In genomic region chr2:79437416-79438281, GRCh38 we compare ENCODE assay signal across 15 cellular contexts.
A peak's percentile ranks its signal among the peaks of the same experiment; 100 is the strongest.
DNase-seq lines count a peak whose midpoint lies in the region; TF ChIP-seq lines count a peak whose summit lies in the region.
"Had no signal": no experiment of that assay in that cellular context is flagged by ENCODE, and none has a peak within 500 bp of the region (broad histone marks: within the 10 kb centered on the region; RNA-seq: fewer than 3 reads in every experiment).

No MANE protein-coding gene starts in this region.

- H3K4me1 Mint-ChIP-seq in endodermal cell: peaks cover 20% of the 10 kb centered on the region
- no peaks in the 10 kb centered on the region for H3K4me1 Mint-ChIP-seq in activated T-helper 1 cell treated with anti-CD3 and anti-CD28 coated beads, Interleukin-12 subunit alpha, Interleukin-12 subunit beta, Interleukin-2, Interleukin-4 antibody, amounts not matched to agents 30 ng/mL and 10 ng/mL and 1 ng/mL, durations not matched to agents 14 hours and 24 hours and 36 hours (ENCODE audit: low read depth)

- TF ChIP-seq CTCF in endodermal cell (conservative IDR thresholded peaks at IDR 0.05): no peak
- TF ChIP-seq CTCF in GM10266 (IDR thresholded peaks at IDR 0.05; ENCODE audit: control insufficient read depth, insufficient read depth, low read depth, missing control alignments): no peak

- no peak overlapping the region for H3K9ac ChIP-seq in endodermal cell (ENCODE audit: extremely low read depth, low read length, poor library complexity, severe bottlenecking)

- H3K9me3 ChIP-seq in endodermal cell (ENCODE audit: control insufficient read depth, low read length): no peaks in the 10 kb centered on the region
- H3K9me3 ChIP-seq: ovary had no signal

- no peaks in the 10 kb centered on the region for H3K36me3 Mint-ChIP-seq in endodermal cell (ENCODE audit: low read depth)
- H3K36me3 Mint-ChIP-seq in activated T-helper 1 cell treated with anti-CD3 and anti-CD28 coated beads, Interleukin-12 subunit alpha, Interleukin-12 subunit beta, Interleukin-2, Interleukin-4 antibody, amounts not matched to agents 30 ng/mL and 10 ng/mL and 1 ng/mL, durations not matched to agents 14 hours and 24 hours and 36 hours (ENCODE audit: low read depth): no peaks in the 10 kb centered on the region

- no peak overlapping the region for H3K4me3 Mint-ChIP-seq in endodermal cell
- H3K4me3 Mint-ChIP-seq in activated T-helper 1 cell treated with anti-CD3 and anti-CD28 coated beads, Interleukin-12 subunit alpha, Interleukin-12 subunit beta, Interleukin-2, Interleukin-4 antibody, amounts not matched to agents 30 ng/mL and 10 ng/mL and 1 ng/mL, durations not matched to agents 14 hours and 24 hours and 36 hours: no peak overlapping the region
- H3K4me3 Mint-ChIP-seq: activated T-cell treated with anti-CD3 and anti-CD28 coated beads, Interleukin-2, amount 50 U/mL, for 72 hours; CD4-positive, alpha-beta T cell had no signal

- no peaks in the 10 kb centered on the region for H3K27me3 ChIP-seq in endodermal cell (ENCODE audit: control insufficient read depth, insufficient read depth, low read length, poor library complexity, severe bottlenecking)
- H3K27me3 ChIP-seq: ovary had no signal

- H3K27ac ChIP-seq in endodermal cell (ENCODE audit: low read depth, low read length): peak overlapping the region; percentile 86
- H3K27ac ChIP-seq: ovary had no signal

- H3K27me3 Mint-ChIP-seq in endodermal cell (ENCODE audit: insufficient read depth): peaks cover 1% of the 10 kb centered on the region
- H3K27me3 Mint-ChIP-seq in activated T-helper 1 cell treated with anti-CD3 and anti-CD28 coated beads, Interleukin-12 subunit alpha, Interleukin-12 subunit beta, Interleukin-2, Interleukin-4 antibody, amounts not matched to agents 30 ng/mL and 10 ng/mL and 1 ng/mL, durations not matched to agents 14 hours and 24 hours and 36 hours (ENCODE audit: insufficient read depth): no peaks in the 10 kb centered on the region
- H3K27me3 Mint-ChIP-seq: CD4-positive, alpha-beta T cell had no signal

- H3K4me3 ChIP-seq in endodermal cell (ENCODE audit: low read length): no peak overlapping the region
- H3K4me3 ChIP-seq: K562, ovary had no signal

- H3K27ac Mint-ChIP-seq in endodermal cell: no peak overlapping the region
- no peak overlapping the region for H3K27ac Mint-ChIP-seq in activated T-helper 1 cell treated with anti-CD3 and anti-CD28 coated beads, Interleukin-12 subunit alpha, Interleukin-12 subunit beta, Interleukin-2, Interleukin-4 antibody, amounts not matched to agents 30 ng/mL and 10 ng/mL and 1 ng/mL, durations not matched to agents 14 hours and 24 hours and 36 hours
- H3K27ac Mint-ChIP-seq: activated T-cell treated with anti-CD3 and anti-CD28 coated beads, Interleukin-2, amount 50 U/mL, for 72 hours; CD4-positive, alpha-beta T cell had no signal

- H3K9me3 Mint-ChIP-seq in endodermal cell: no peaks in the 10 kb centered on the region
- peaks cover 6% of the 10 kb centered on the region for H3K9me3 Mint-ChIP-seq in activated T-helper 1 cell treated with anti-CD3 and anti-CD28 coated beads, Interleukin-12 subunit alpha, Interleukin-12 subunit beta, Interleukin-2, Interleukin-4 antibody, amounts not matched to agents 30 ng/mL and 10 ng/mL and 1 ng/mL, durations not matched to agents 14 hours and 24 hours and 36 hours

- intact Hi-C loops in activated T-helper 1 cell treated with anti-CD3 and anti-CD28 coated beads, Interleukin-12 subunit alpha, Interleukin-12 subunit beta, Interleukin-2, Interleukin-4 antibody, amounts not matched to agents 30 ng/mL and 10 ng/mL and 1 ng/mL, durations not matched to agents 14 hours and 24 hours and 36 hours (cut with micrococcal nuclease): no loop called here

- WGBS in endodermal cell (ENCODE audit: insufficient coverage in 1 of 2, insufficient read length in 1 of 2), 2 experiments: 66 to 76% methylated on average over 14 to 17 of the region's 17 CpGs

- H3K36me3 ChIP-seq in endodermal cell (ENCODE audit: control insufficient read depth, insufficient read depth, low read length): no peaks in the 10 kb centered on the region
- H3K36me3 ChIP-seq: ovary had no signal

- no peaks in the 10 kb centered on the region for H3K4me1 ChIP-seq in endodermal cell (ENCODE audit: control insufficient read depth, insufficient read depth, low read length)

- DNase-seq in DMS79 treated with DMSO at 0.1 percent for 48 hours (lab: John Stamatoyannopoulos, UW) (peak; percentile 20), DMS79 (lab: John Stamatoyannopoulos, UW) (no peak), OCI-M1 (lab: John Stamatoyannopoulos, UW) (peak; percentile 1), endodermal cell (no peak), non-pigmented ciliary epithelial cell (ENCODE audit: low read depth) (peak; percentile 1), GM10266 (ENCODE audit: extremely low spot score) (no peak), UCSD-AML1 (lab: John Stamatoyannopoulos, UW; ENCODE audit: unreplicated experiment) (no peak)
- DNase-seq in activated T-helper 1 cell treated with anti-CD3 and anti-CD28 coated beads, Interleukin-12 subunit alpha, Interleukin-12 subunit beta, Interleukin-2, Interleukin-4 antibody, amounts not matched to agents 30 ng/mL and 10 ng/mL and 1 ng/mL, durations not matched to agents 14 hours and 24 hours and 36 hours (ENCODE audit: low spot score): no peak
- DNase-seq: activated T-cell treated with anti-CD3 and anti-CD28 coated beads, Interleukin-2, amount 50 U/mL, for 72 hours; CD4-positive, alpha-beta T cell; dermis blood vessel endothelial cell; GF-D8; ovary; stimulated activated CD4-positive, alpha-beta T cell treated with anti-CD3 and anti-CD28 coated beads, Interleukin-12 subunit alpha, Interleukin-12 subunit beta, amount 100 ng/mL, for 4 hours had no signal

Comparison
In these comparisons a context has a peak if more than half of its experiments do, and no peak if none do; other contexts are left out.
1. DNase-seq: peak in DMS79 treated with DMSO at 0.1 percent for 48 hours (single experiment), OCI-M1 (single experiment) and non-pigmented ciliary epithelial cell (single experiment); none in DMS79 (single experiment), endodermal cell (single experiment), GM10266 (single experiment), activated T-helper 1 cell treated with anti-CD3 and anti-CD28 coated beads, Interleukin-12 subunit alpha, Interleukin-12 subunit beta, Interleukin-2, Interleukin-4 antibody, amounts not matched to agents 30 ng/mL and 10 ng/mL and 1 ng/mL, durations not matched to agents 14 hours and 24 hours and 36 hours (single experiment) and UCSD-AML1 (single experiment).